In the genomic region with DNA sequence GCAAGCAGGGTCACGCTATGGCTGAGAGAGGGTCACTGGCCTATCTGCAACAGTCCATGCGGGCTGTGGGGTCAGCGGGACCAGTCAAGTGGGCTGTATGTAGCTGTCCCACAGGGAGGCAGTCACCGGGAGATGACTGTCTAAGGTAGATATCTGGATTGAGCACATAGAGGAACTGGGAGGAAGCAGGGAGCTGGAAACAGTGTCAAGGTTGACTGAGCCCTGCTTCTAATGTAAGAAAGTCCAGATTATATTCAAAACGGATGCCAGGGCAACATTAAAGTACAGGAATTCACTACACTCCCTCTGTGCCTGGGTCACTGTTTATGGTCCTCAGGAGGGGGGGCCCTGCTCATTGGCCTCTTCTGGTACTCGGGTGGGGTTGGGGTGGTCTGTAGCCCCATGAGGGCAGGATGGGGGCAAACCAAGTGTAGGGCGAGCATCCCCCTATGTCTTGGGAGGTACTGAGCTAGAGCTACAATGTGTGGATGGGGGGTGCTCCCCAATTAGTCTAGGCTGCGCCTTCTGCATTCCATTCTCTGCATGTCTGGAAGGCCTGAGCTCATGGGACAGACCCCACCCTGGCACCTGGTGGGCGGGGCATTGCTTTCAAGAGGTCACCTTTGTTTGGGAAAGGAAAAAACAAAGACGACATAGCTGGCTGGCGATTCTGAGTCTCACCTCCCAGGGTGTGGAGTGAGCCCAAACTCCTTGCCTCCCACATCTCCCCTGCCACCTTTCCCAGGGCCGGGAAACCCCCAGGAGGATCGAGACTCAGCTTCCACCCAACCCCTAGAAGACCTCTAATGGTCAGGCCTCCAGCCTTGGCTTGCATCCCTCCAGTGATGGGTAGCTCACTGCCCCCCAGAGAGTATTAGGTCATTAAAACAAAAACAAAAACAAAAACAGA, we compare ENCODE assay signal across 25 cellular contexts. TPM values are rescaled to one million over a fixed set of nuclear protein-coding genes. Genes with fewer than 3 reads are reported as not detected.
DNase-seq lines count a peak whose midpoint lies in the region; ATAC-seq and TF ChIP-seq lines count a peak whose summit lies in the region.
"Had no signal": no experiment of that assay in that cellular context is flagged by ENCODE, and none has a peak within 500 bp of the region (broad histone marks: within the 10 kb centered on the region; RNA-seq: fewer than 3 reads in every experiment).

No MANE protein-coding gene starts in this region.

- H2BK120ac ChIP-seq in H9 (ENCODE audit: low read depth, low read length, poor library complexity, severe bottlenecking), result no peak overlapping the region

- no peaks in the 10 kb centered on the region; the same call in 1 of the 2 replicates for H3K27me3 Mint-ChIP-seq in H9 (ENCODE audit: low read depth)
- no peaks in the 10 kb centered on the region for H3K27me3 Mint-ChIP-seq in dendritic cell treated with granulocyte-macrophage colony-stimulating factor and Interleukin-4, amounts not matched to agents 40 ng/mL and 50 ng/mL, for 4 days
- H3K27me3 Mint-ChIP-seq in activated CD4-positive, alpha-beta T cell treated with anti-CD3 and anti-CD28 coated beads, Interleukin-2, amount 10 ng/mL, durations not matched to agents 7 days and 5 days, result peaks cover 12% of the 10 kb centered on the region

- H3K4me2 ChIP-seq in H9 (ENCODE audit: insufficient read depth, insufficient read length, low read length), result no peak overlapping the region

- H3K4me3 Mint-ChIP-seq in H9, result no peak overlapping the region; a peak in 1 of 5 replicates
- no peak overlapping the region for H3K4me3 Mint-ChIP-seq in dendritic cell treated with granulocyte-macrophage colony-stimulating factor and Interleukin-4, amounts not matched to agents 40 ng/mL and 50 ng/mL, for 4 days
- H3K4me3 Mint-ChIP-seq in activated CD4-positive, alpha-beta T cell treated with anti-CD3 and anti-CD28 coated beads, Interleukin-2, amount 10 ng/mL, durations not matched to agents 7 days and 5 days, result no peak overlapping the region
- H3K4me3 Mint-ChIP-seq: activated CD8-positive, alpha-beta T cell treated with anti-CD3 and anti-CD28 coated beads, Interleukin-2, amount 10 ng/mL, durations not matched to agents 7 days and 5 days; brain; CD8-positive, alpha-beta memory T cell; naive thymus-derived CD8-positive, alpha-beta T cell had no signal

- CTCF ChIA-PET in activated CD4-positive, alpha-beta T cell treated with anti-CD3 and anti-CD28 coated beads, Interleukin-2, amount 10 ng/mL, durations not matched to agents 7 days and 5 days (lab: Charles Lee), result interaction anchor here (0.6 to 1.3 kb wide), 3 partner anchors 31 to 111 kb away, joined by 3 to 4 read pairs (median 4); partner anchors contain the start of gene C15orf39

- no peaks in the 10 kb centered on the region for H3K79me2 ChIP-seq in H9 (ENCODE audit: insufficient read depth, low read length)

- H2BK15ac ChIP-seq in H9 (ENCODE audit: low read depth, low read length), result 0 out of 2 replicates have a peak overlapping the region, but pooled peaks have one; percentile 52

- POLR2A ChIA-PET in activated CD4-positive, alpha-beta T cell treated with anti-CD3 and anti-CD28 coated beads, Interleukin-2, amount 10 ng/mL, durations not matched to agents 7 days and 5 days (lab: Charles Lee), result no interaction called here

- H3K4ac ChIP-seq in H9 (ENCODE audit: low read depth, low read length), result no peak overlapping the region

- H4K91ac ChIP-seq in H9 (ENCODE audit: insufficient read length, low read depth, low read length), result no peak overlapping the region

- no peak overlapping the region for H2BK20ac ChIP-seq in H9 (ENCODE audit: low read depth, low read length, poor library complexity, severe bottlenecking)

- no peak overlapping the region for H3K9ac ChIP-seq in H9 (ENCODE audit: extremely low read depth, insufficient read length, low read length)
- H3K9ac ChIP-seq: GM23248 had no signal

- H3K14ac ChIP-seq in H9 (ENCODE audit: insufficient read depth, low read length), result no peak overlapping the region

- peak; percentile 50 to 65 for ATAC-seq in lower lobe of right lung
- no peak for ATAC-seq in upper lobe of left lung (ENCODE audit: low FRiP score in 2 of 2)
- ATAC-seq: activated CD4-positive, CD25-positive, alpha-beta regulatory T cell treated with anti-CD3 and anti-CD28 coated beads, Interleukin-2, amount 50 U/mL, for 24 hours; activated CD8-positive, alpha-beta T cell treated with anti-CD3 and anti-CD28 coated beads, Interleukin-2, amount 10 ng/mL, durations not matched to agents 7 days and 5 days; K562; left colon; naive thymus-derived CD8-positive, alpha-beta T cell had no signal

- peaks cover 11 to 28% of the 10 kb centered on the region in 2 experiments for H3K4me1 Mint-ChIP-seq in H9
- peaks cover 81% of the 10 kb centered on the region for H3K4me1 Mint-ChIP-seq in dendritic cell treated with granulocyte-macrophage colony-stimulating factor and Interleukin-4, amounts not matched to agents 40 ng/mL and 50 ng/mL, for 4 days (ENCODE audit: low read depth)
- H3K4me1 Mint-ChIP-seq in activated CD4-positive, alpha-beta T cell treated with anti-CD3 and anti-CD28 coated beads, Interleukin-2, amount 10 ng/mL, durations not matched to agents 7 days and 5 days, result peaks cover 19% of the 10 kb centered on the region
- H3K4me1 Mint-ChIP-seq: CD8-positive, alpha-beta memory T cell had no signal

- H3K9me3 Mint-ChIP-seq in H9, result no peaks in the 10 kb centered on the region
- H3K9me3 Mint-ChIP-seq in dendritic cell treated with granulocyte-macrophage colony-stimulating factor and Interleukin-4, amounts not matched to agents 40 ng/mL and 50 ng/mL, for 4 days, result no peaks in the 10 kb centered on the region
- no peaks in the 10 kb centered on the region for H3K9me3 Mint-ChIP-seq in activated CD4-positive, alpha-beta T cell treated with anti-CD3 and anti-CD28 coated beads, Interleukin-2, amount 10 ng/mL, durations not matched to agents 7 days and 5 days
- H3K9me3 Mint-ChIP-seq: CD8-positive, alpha-beta memory T cell; naive thymus-derived CD8-positive, alpha-beta T cell had no signal

- H3K9me3 ChIP-seq in H9 (ENCODE audit: control insufficient read depth, low read depth, low read length), result no peaks in the 10 kb centered on the region
- H3K9me3 ChIP-seq in lower lobe of right lung, result no peaks in the 10 kb centered on the region
- no peaks in the 10 kb centered on the region for H3K9me3 ChIP-seq in upper lobe of left lung
- H3K9me3 ChIP-seq: ovary, vagina had no signal

- no peaks in the 10 kb centered on the region for H3K23me2 ChIP-seq in H9 (ENCODE audit: insufficient read length, low read depth, low read length, poor library complexity, severe bottlenecking)

- TF ChIP-seq EP300 in upper lobe of left lung (IDR thresholded peaks at IDR 0.05), result no peak

- intact Hi-C loops in dendritic cell treated with granulocyte-macrophage colony-stimulating factor and Interleukin-4, amounts not matched to agents 40 ng/mL and 50 ng/mL, for 4 days (cut with micrococcal nuclease), result no loop called here
- intact Hi-C loops in lower lobe of right lung (cut with DNase I), result no loop called here

- H3K4me1 ChIP-seq in H9 (ENCODE audit: insufficient read depth, low read length) (no peaks in the 10 kb centered on the region), lower lobe of right lung (peaks cover 9% of the 10 kb centered on the region), upper lobe of left lung (peaks cover 0 to 19% (median 11%) of the 10 kb centered on the region in 4 donors)
- H3K4me1 ChIP-seq: vagina had no signal

- H4K8ac ChIP-seq in H9 (replicated peaks; ENCODE audit: insufficient read length, low read depth, low read length), result no peak overlapping the region

- H3T11ph ChIP-seq in H9 (ENCODE audit: low read length), result no peak overlapping the region

- no peak overlapping the region for H2AFZ ChIP-seq in H9 (ENCODE audit: low read length)
- H2AFZ ChIP-seq: GM23248 had no signal

- H3K27ac ChIP-seq in H9 (ENCODE audit: insufficient read length, low read depth, low read length), result no peak overlapping the region
- H3K27ac ChIP-seq in lower lobe of right lung, result no peak overlapping the region
- no peak overlapping the region for H3K27ac ChIP-seq in upper lobe of left lung
- H3K27ac ChIP-seq: GM23248, ovary, vagina had no signal

- H3K36me3 ChIP-seq in lower lobe of right lung (no peaks in the 10 kb centered on the region), upper lobe of left lung (no peaks in the 10 kb centered on the region)
- H3K36me3 ChIP-seq: ovary, vagina had no signal

- no peak overlapping the region for H3K18ac ChIP-seq in H9 (ENCODE audit: insufficient read length, low read depth, low read length)

- no peak overlapping the region for H3K56ac ChIP-seq in H9 (ENCODE audit: insufficient read length, low read depth, low read length)

- H2AK5ac ChIP-seq in H9 (ENCODE audit: insufficient read length, low read length), result no peak overlapping the region

- no peaks in the 10 kb centered on the region for H4K20me1 ChIP-seq in H9 (ENCODE audit: control insufficient read depth, insufficient read depth, insufficient read length)

- H3K4me3 ChIP-seq in lower lobe of right lung (no peak overlapping the region), upper lobe of left lung (no peak overlapping the region)
- H3K4me3 ChIP-seq: GM23248, K562, ovary, vagina had no signal

- no CpG with 5 or more reads among the region's 13 CpGs for WGBS in H9 (ENCODE audit: extremely low coverage, insufficient read length, low lambda C conversion rate)
- 67 to 82% methylated on average over 11 to 13 of the region's 13 CpGs for WGBS in upper lobe of left lung, 2 donors

- no peaks in the 10 kb centered on the region; a peak in 2 of 7 replicates for H3K36me3 Mint-ChIP-seq in H9 (ENCODE audit: insufficient read depth in 1 of 3, low read depth in 3 of 3)
- no peaks in the 10 kb centered on the region for H3K36me3 Mint-ChIP-seq in dendritic cell treated with granulocyte-macrophage colony-stimulating factor and Interleukin-4, amounts not matched to agents 40 ng/mL and 50 ng/mL, for 4 days (ENCODE audit: low read depth)
- H3K36me3 Mint-ChIP-seq in activated CD4-positive, alpha-beta T cell treated with anti-CD3 and anti-CD28 coated beads, Interleukin-2, amount 10 ng/mL, durations not matched to agents 7 days and 5 days (ENCODE audit: low read depth), result no peaks in the 10 kb centered on the region
- H3K36me3 Mint-ChIP-seq: brain; CD8-positive, alpha-beta memory T cell; naive thymus-derived CD8-positive, alpha-beta T cell had no signal

- no peaks in the 10 kb centered on the region for H3K79me1 ChIP-seq in H9 (ENCODE audit: insufficient read depth, low read depth, low read length, poor library complexity, severe bottlenecking)

- H2BK5ac ChIP-seq in H9 (ENCODE audit: insufficient read length, low read length), result no peak overlapping the region

- peak; percentile 59 for DNase-seq in H9
- DNase-seq in lower lobe of right lung, result no peak
- DNase-seq in activated CD4-positive, alpha-beta T cell treated with anti-CD3 and anti-CD28 coated beads, Interleukin-2, amount 10 ng/mL, durations not matched to agents 7 days and 5 days, result no peak
- DNase-seq in NK-92 (lab: John Stamatoyannopoulos, UW; ENCODE audit: unreplicated experiment), result no peak
- no peak for DNase-seq in activated CD8-positive, alpha-beta memory T cell treated with anti-CD3 and anti-CD28 coated beads for 24 hours
- DNase-seq in upper lobe of left lung, result no peak
- DNase-seq: activated CD8-positive, alpha-beta T cell treated with anti-CD3 and anti-CD28 coated beads, Interleukin-2, amount 10 ng/mL, durations not matched to agents 7 days and 5 days; activated gamma-delta T cell treated with Interleukin-2 at 50 U/mL for 16 hours; activated T-cell treated with anti-CD3 and anti-CD28 coated beads, Interleukin-2, amount 50 U/mL, for 1 hour; CD8-positive, alpha-beta memory T cell; DMS79 treated with DMSO at 0.1 percent for 48 hours; effector memory CD4-positive, alpha-beta T cell; GM23248; left colon; naive thymus-derived CD8-positive, alpha-beta T cell; NCI-H1694; NCI-H2171 treated with DMSO at 0.1 percent for 48 hours; NCI-H524 treated with DMSO at 0.1 percent for 48 hours; ovary; T1000 had no signal

- H4K5ac ChIP-seq in H9 (ENCODE audit: insufficient read length, low read depth, low read length), result no peak overlapping the region

- no peaks in the 10 kb centered on the region; the same call in 1 of the 2 replicates for H3K27me3 ChIP-seq in H9 (ENCODE audit: insufficient read depth, low read length)
- no peaks in the 10 kb centered on the region for H3K27me3 ChIP-seq in lower lobe of right lung (ENCODE audit: low read depth)
- no peaks in the 10 kb centered on the region for H3K27me3 ChIP-seq in upper lobe of left lung
- H3K27me3 ChIP-seq: ovary, vagina had no signal

- peak overlapping the region in 1 of 3 experiments; percentile 61; a peak in 2 of 7 replicates for H3K27ac Mint-ChIP-seq in H9
- peak overlapping the region; percentile 86 for H3K27ac Mint-ChIP-seq in dendritic cell treated with granulocyte-macrophage colony-stimulating factor and Interleukin-4, amounts not matched to agents 40 ng/mL and 50 ng/mL, for 4 days
- H3K27ac Mint-ChIP-seq in activated CD4-positive, alpha-beta T cell treated with anti-CD3 and anti-CD28 coated beads, Interleukin-2, amount 10 ng/mL, durations not matched to agents 7 days and 5 days, result no peak overlapping the region
- H3K27ac Mint-ChIP-seq: activated CD8-positive, alpha-beta T cell treated with anti-CD3 and anti-CD28 coated beads, Interleukin-2, amount 10 ng/mL, durations not matched to agents 7 days and 5 days; brain had no signal

- H2BK12ac ChIP-seq in H9 (ENCODE audit: insufficient read length, low read depth, low read length), result no peak overlapping the region

- H3K23ac ChIP-seq in H9 (ENCODE audit: insufficient read length, low read depth, low read length), result no peak overlapping the region

- no peak for TF ChIP-seq CTCF in H9 (conservative IDR thresholded peaks at IDR 0.05)
- no peak for TF ChIP-seq CTCF in lower lobe of right lung (IDR thresholded peaks at IDR 0.05)
- TF ChIP-seq CTCF in upper lobe of left lung (IDR thresholded peaks at IDR 0.05), result no peak

- no peak for TF ChIP-seq POLR2A in upper lobe of left lung (IDR thresholded peaks at IDR 0.05)

RNA-seq across cellular contexts. Expression of gene C15orf39, which starts 45.1 kb away (rescaled TPM):
- 45.6 and 48.7 TPM in 2 replicates for total RNA-seq in H9 (2021)
- total RNA-seq in lower lobe of right lung, result 36.3 TPM
- 10 to 100 TPM; 47.0 to 48.6 TPM for total RNA-seq in activated CD4-positive, alpha-beta T cell treated with anti-CD3 and anti-CD28 coated beads, Interleukin-2, amount 10 ng/mL, durations not matched to agents 7 days and 5 days
- total RNA-seq in upper lobe of left lung, result 10 to 100 TPM; 25.4 to 44.6 (median 37.5) TPM

Comparison
In these comparisons a context has a peak if more than half of its experiments do, and no peak if none do; other contexts are left out.
1. ATAC-seq: peak in lower lobe of right lung (2 of 2); none in upper lobe of left lung (0 of 2).